ENCODE assay signal across 13 cellular contexts in the genomic region with DNA sequence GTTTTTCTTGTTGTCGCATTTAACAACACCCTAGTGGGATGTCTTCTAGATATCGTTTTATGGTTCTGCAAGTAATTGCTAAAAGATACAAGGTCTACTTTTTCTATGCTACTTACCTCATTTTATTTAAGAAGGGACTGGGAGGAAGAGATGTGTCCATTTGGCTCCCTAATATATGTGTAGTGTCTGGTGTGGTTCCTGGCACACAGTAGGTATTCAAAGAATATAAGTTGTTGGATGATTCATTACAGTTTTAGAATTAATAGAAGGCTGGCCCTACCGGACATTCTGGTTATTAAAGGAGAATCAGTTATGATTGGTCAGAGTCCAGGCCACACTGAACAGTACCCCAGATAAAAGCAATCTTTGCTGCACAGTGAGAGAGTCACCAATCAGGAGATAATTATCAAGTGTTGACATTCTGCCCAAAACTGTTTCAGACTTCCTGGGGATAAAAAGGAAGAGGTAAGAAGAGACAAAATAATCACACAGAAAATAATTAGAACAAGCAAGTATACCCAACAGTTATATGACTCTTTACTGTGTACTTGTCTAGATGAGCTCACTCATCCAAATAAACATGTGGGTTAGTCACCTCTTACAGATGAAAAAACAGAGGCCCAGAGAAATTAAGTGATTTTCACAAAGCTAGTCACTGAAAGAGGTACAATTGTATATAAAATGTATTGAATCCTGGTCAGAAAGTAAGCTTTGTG. TPM values are rescaled to one million over a fixed set of nuclear protein-coding genes. Genes with fewer than 3 reads are reported as not detected.
DNase-seq lines count a peak whose midpoint lies in the region; ATAC-seq, FAIRE-seq and TF ChIP-seq lines count a peak whose summit lies in the region.
"Had no signal": no experiment of that assay in that cellular context is flagged by ENCODE, and none has a peak within 500 bp of the region (broad histone marks: within the 10 kb centered on the region; RNA-seq: fewer than 3 reads in every experiment).

No MANE protein-coding gene starts in this region.

- dilution Hi-C loops in endothelial cell of umbilical vein (cut with MboI; ENCODE audit: extremely low pct_ligation_motif_present, low sequenced_read_pairs) = no loop called here

- H3K27me3 ChIP-seq in HCT116 (ENCODE audit: insufficient read depth, low read length) (no peaks in the 10 kb centered on the region), RWPE2 (ENCODE audit: insufficient read depth, poor library complexity, severe bottlenecking) (no peaks in the 10 kb centered on the region), endothelial cell of umbilical vein (ENCODE audit: control insufficient read depth in 2 of 2, insufficient read depth in 2 of 2, low read length in 2 of 2) (no peaks in the 10 kb centered on the region), skeletal muscle satellite cell (ENCODE audit: control insufficient read depth, insufficient read depth, low read length) (no peaks in the 10 kb centered on the region)
- H3K27me3 ChIP-seq: ascending aorta had no signal

- TF ChIP-seq CTCF in HCT116 (IDR thresholded peaks at IDR 0.05 in 2 of 3, conservative IDR thresholded peaks at IDR 0.05 in 1 of 3; ENCODE audit: borderline replicate concordance in 1 of 3, insufficient read depth in 1 of 3, low read depth in 2 of 3, low read length in 2 of 3) (no peak), RWPE2 (IDR thresholded peaks at IDR 0.05; ENCODE audit: poor library complexity, severe bottlenecking) (no peak), endothelial cell of umbilical vein (IDR thresholded peaks at IDR 0.05; ENCODE audit: extremely low read depth in 1 of 2, insufficient read depth in 1 of 2, low read depth in 1 of 2, low read length in 2 of 2) (no peak)

- peaks cover 57 to 59% of the 10 kb centered on the region in 2 experiments for H3K4me1 ChIP-seq in HCT116 (ENCODE audit: control insufficient read depth in 1 of 2, insufficient read depth in 2 of 2, low read length in 2 of 2)
- peaks cover 13% of the 10 kb centered on the region for H3K4me1 ChIP-seq in RWPE2 (ENCODE audit: insufficient read depth, poor library complexity, severe bottlenecking)
- peaks cover 26% of the 10 kb centered on the region for H3K4me1 ChIP-seq in endothelial cell of umbilical vein (ENCODE audit: control insufficient read depth, extremely low read depth, insufficient read depth, low read length)
- peaks cover 24% of the 10 kb centered on the region for H3K4me1 ChIP-seq in skeletal muscle satellite cell (ENCODE audit: control insufficient read depth, insufficient read depth, low read length)
- H3K4me1 ChIP-seq: ascending aorta had no signal

- H3K4me2 ChIP-seq in HCT116 (ENCODE audit: low read length) = peak overlapping the region; percentile 50
- H3K4me2 ChIP-seq in endothelial cell of umbilical vein (ENCODE audit: insufficient read depth, low read length) = no peak overlapping the region
- H3K4me2 ChIP-seq in skeletal muscle satellite cell (ENCODE audit: low read length) = peak overlapping the region; percentile 39

- no peak for TF ChIP-seq RAD21 in HCT116 (IDR thresholded peaks at IDR 0.05; ENCODE audit: low read depth)

- H3K4me3 ChIP-seq in HCT116 (replicated peaks in 1 of 2; ENCODE audit: low read depth in 1 of 2, low read length in 2 of 2) (no peak overlapping the region), RWPE2 (ENCODE audit: severe bottlenecking) (no peak overlapping the region), endothelial cell of umbilical vein (replicated peaks in 1 of 3; ENCODE audit: insufficient read depth in 1 of 3, low read depth in 1 of 3, low read length in 3 of 3) (no peak overlapping the region), skeletal muscle satellite cell (ENCODE audit: low read length) (no peak overlapping the region)
- H3K4me3 ChIP-seq: ascending aorta had no signal

- H3K27ac ChIP-seq in HCT116 (ENCODE audit: low read depth, low read length) (peak overlapping the region; percentile 78), RWPE2 (ENCODE audit: poor library complexity, severe bottlenecking) (peak overlapping the region; percentile 49), endothelial cell of umbilical vein (ENCODE audit: insufficient read depth, low read depth, low read length) (peak overlapping the region; percentile 23)
- H3K27ac ChIP-seq: ascending aorta had no signal

- H4K20me1 ChIP-seq in HCT116 (ENCODE audit: insufficient read depth) (no peaks in the 10 kb centered on the region), endothelial cell of umbilical vein (replicated peaks; ENCODE audit: control insufficient read depth, extremely low read depth, insufficient read depth, low read length) (no peaks in the 10 kb centered on the region)

- no peak for TF ChIP-seq POLR2A in HCT116 (IDR thresholded peaks at IDR 0.05; ENCODE audit: borderline replicate concordance, extremely low read depth, insufficient read depth, insufficient read length)
- no peak for TF ChIP-seq POLR2A in endothelial cell of umbilical vein (IDR thresholded peaks at IDR 0.05; ENCODE audit: low read depth, low read length)

- no peaks in the 10 kb centered on the region for H3K9me1 ChIP-seq in endothelial cell of umbilical vein (replicated peaks; ENCODE audit: control insufficient read depth, extremely low read depth, insufficient read depth, low read length)

- H3K79me2 ChIP-seq in HCT116 (ENCODE audit: insufficient read depth, low read length) (no peaks in the 10 kb centered on the region), endothelial cell of umbilical vein (ENCODE audit: control insufficient read depth, insufficient read depth, low read length) (no peaks in the 10 kb centered on the region)

- H3K36me3 ChIP-seq in HCT116 (ENCODE audit: control insufficient read depth in 1 of 2, insufficient read depth in 2 of 2, low read length in 2 of 2) (no peaks in the 10 kb centered on the region), RWPE2 (ENCODE audit: low read depth) (no peaks in the 10 kb centered on the region), endothelial cell of umbilical vein (ENCODE audit: control insufficient read depth in 2 of 2, extremely low read depth in 1 of 2, insufficient read depth in 2 of 2, low read length in 2 of 2) (no peaks in the 10 kb centered on the region), skeletal muscle satellite cell (ENCODE audit: insufficient read depth, low read length) (no peaks in the 10 kb centered on the region)
- H3K36me3 ChIP-seq: ascending aorta had no signal

- BruUV-seq in HCT116 (replicated peaks; lab: Mats Ljungman, UMichigan) = no TSS peak
- no TSS peak for BruUV-seq in endothelial cell of umbilical vein (replicated peaks; lab: Mats Ljungman, UMichigan)

- intact Hi-C loops in HCT116 (cut with micrococcal nuclease) = no loop called here
- intact Hi-C loops in endothelial cell of umbilical vein (cut with micrococcal nuclease) = no loop called here

- CTCF ChIA-PET in HCT116 (lab: Charles Lee) = no interaction called here
- CTCF ChIA-PET in endothelial cell of umbilical vein (lab: Charles Lee) = interaction anchor here (0.9 to 1.2 kb wide), 6 partner anchors 10 to 355 kb away, joined by 3 to 5 read pairs (median 3); no protein-coding TSS in a partner anchor

- RAD21 ChIA-PET in HCT116 (lab: Charles Lee; ENCODE audit: low non-redundant PET in 1 of 2, low total read pairs in 2 of 2, uncharacterized antibody in 2 of 2, unreplicated experiment in 2 of 2) = no interaction called here

- H2AFZ ChIP-seq in HCT116 (ENCODE audit: low read depth, low read length, poor library complexity, severe bottlenecking) = peak overlapping the region; percentile 53
- peak overlapping the region; percentile 48 for H2AFZ ChIP-seq in endothelial cell of umbilical vein (ENCODE audit: low read depth, low read length)

- H3K9me2 ChIP-seq in HCT116 (ENCODE audit: insufficient read depth) = no peaks in the 10 kb centered on the region

- DNase-seq in HCT116 (ENCODE audit: low read depth, low spot score) = peak; percentile 32
- no peak for DNase-seq in RWPE2 (ENCODE audit: low spot score)
- DNase-seq in endothelial cell of umbilical vein (ENCODE audit: low read depth, low spot score) = peak; percentile 60
- DNase-seq in frontal cortex (ENCODE audit: low spot score in 2 of 2) = no peak
- no peak for DNase-seq in activated effector memory CD4-positive, alpha-beta T cell treated with anti-CD3 and anti-CD28 coated beads, Interleukin-2, amount 50 U/mL, for 16 hours
- DNase-seq: CD8-positive, alpha-beta T cell; endodermal cell had no signal

- POLR2A ChIA-PET in HCT116 (lab: Charles Lee) (interaction anchor here (1.3 to 2.9 kb wide), 2 partner anchors 10 to 35 kb away, joined by 4 to 13 read pairs; no protein-coding TSS in a partner anchor), endothelial cell of umbilical vein (lab: Charles Lee) (no interaction called here)

- ATAC-seq in HCT116 = peak; percentile 67
- peak; percentile 83 for ATAC-seq in RWPE2 (ENCODE audit: low read depth)
- ATAC-seq in HG02973 (IDR thresholded peaks at IDR 0.05; ENCODE audit: unreplicated experiment) = no peak
- ATAC-seq: CD8-positive, alpha-beta T cell had no signal

- H3K9me3 ChIP-seq in HCT116 (ENCODE audit: control insufficient read depth in 1 of 2, insufficient read depth in 1 of 2, low read depth in 1 of 2, low read length in 2 of 2) = no peaks in the 10 kb centered on the region; a peak in 1 of 4 replicates
- no peaks in the 10 kb centered on the region for H3K9me3 ChIP-seq in RWPE2 (ENCODE audit: severe bottlenecking)
- H3K9me3 ChIP-seq in endothelial cell of umbilical vein (replicated peaks; ENCODE audit: control insufficient read depth, insufficient read depth, low read length) = no peaks in the 10 kb centered on the region
- H3K9me3 ChIP-seq in skeletal muscle satellite cell (replicated peaks; ENCODE audit: low read length) = peaks cover 3% of the 10 kb centered on the region

- H3K9ac ChIP-seq in HCT116 (ENCODE audit: low read length) (no peak overlapping the region), endothelial cell of umbilical vein (replicated peaks; ENCODE audit: extremely low read depth, insufficient read depth, low read length) (no peak overlapping the region), skeletal muscle satellite cell (ENCODE audit: low read depth, low read length) (no peak overlapping the region)

- FAIRE-seq in endothelial cell of umbilical vein (lab: Jason Lieb, UNC) (no peak), frontal cortex (lab: Jason Lieb, UNC) (no peak)

TF ChIP-seq in HCT116, 20 proteins besides CTCF, POLR2A, EP300 and RAD21 (continues in another document):
- TF ChIP-seq SP1 (IDR thresholded peaks at IDR 0.05; ENCODE audit: low read depth) = peak; percentile 58

RNA-seq across cellular contexts. Expression of a gene that starts 7.0 kb away (rescaled TPM):
- total RNA-seq in HCT116 (2021; ENCODE audit: unreplicated experiment) = not detected
- polyA plus RNA-seq in HCT116 (2012) = not detected in 2 replicates
- total RNA-seq in endothelial cell of umbilical vein = not detected in 2 replicates
- not detected in 2 replicates for polyA plus RNA-seq in endothelial cell of umbilical vein
- not detected in 2 replicates for polyA plus RNA-seq in endothelial cell of umbilical vein (2011; cell fraction: cytosol; rRNA removed)
- polyA plus RNA-seq in endothelial cell of umbilical vein (2011; cell fraction: nucleus; rRNA removed) = not detected in 2 replicates
- polyA plus RNA-seq in endothelial cell of umbilical vein (2012) = not detected in 2 replicates
- not detected in 2 replicates for polyA minus RNA-seq in endothelial cell of umbilical vein
- polyA minus RNA-seq in endothelial cell of umbilical vein (2011; cell fraction: cytosol; rRNA and poly(A)+ RNA removed) = not detected
- polyA minus RNA-seq in endothelial cell of umbilical vein (2011; cell fraction: nucleus; rRNA and poly(A)+ RNA removed) = not detected in 2 replicates
- total RNA-seq in skeletal muscle satellite cell (2012; rRNA removed) = not detected in 2 replicates
- total RNA-seq in frontal cortex = 1.2 TPM
- total RNA-seq: activated T-helper 1 cell treated with anti-CD3 and anti-CD28 coated beads, Interleukin-12 subunit alpha, Interleukin-12 subunit beta, Interleukin-2, Interleukin-4 antibody, amounts not matched to agents 30 ng/mL and 10 ng/mL and 1 ng/mL, durations not matched to agents 14 hours and 24 hours and 36 hours; ascending aorta; CD8-positive, alpha-beta T cell; endodermal cell; subcutaneous adipose tissue; T-helper 1 cell treated with Interleukin-12 subunit alpha and Interleukin-12 subunit beta and Interleukin-4 antibody, amounts not matched to agents 30 ng/mL and 1 ng/mL, for 36 hours had no signal

Comparison
In these comparisons a context has a peak if more than half of its experiments do, and no peak if none do; other contexts are left out.
1. DNase-seq: peak in HCT116 (single experiment) and endothelial cell of umbilical vein (single experiment); none in RWPE2 (single experiment), frontal cortex (0 of 2) and activated effector memory CD4-positive, alpha-beta T cell treated with anti-CD3 and anti-CD28 coated beads, Interleukin-2, amount 50 U/mL, for 16 hours (single experiment).
2. H3K27ac ChIP-seq: peak in every context shown above with its lines; median percentile 78 in HCT116; 49 in RWPE2; 23 in endothelial cell of umbilical vein.